1 cellular context compared by ENCODE assay signal in the genomic region with DNA sequence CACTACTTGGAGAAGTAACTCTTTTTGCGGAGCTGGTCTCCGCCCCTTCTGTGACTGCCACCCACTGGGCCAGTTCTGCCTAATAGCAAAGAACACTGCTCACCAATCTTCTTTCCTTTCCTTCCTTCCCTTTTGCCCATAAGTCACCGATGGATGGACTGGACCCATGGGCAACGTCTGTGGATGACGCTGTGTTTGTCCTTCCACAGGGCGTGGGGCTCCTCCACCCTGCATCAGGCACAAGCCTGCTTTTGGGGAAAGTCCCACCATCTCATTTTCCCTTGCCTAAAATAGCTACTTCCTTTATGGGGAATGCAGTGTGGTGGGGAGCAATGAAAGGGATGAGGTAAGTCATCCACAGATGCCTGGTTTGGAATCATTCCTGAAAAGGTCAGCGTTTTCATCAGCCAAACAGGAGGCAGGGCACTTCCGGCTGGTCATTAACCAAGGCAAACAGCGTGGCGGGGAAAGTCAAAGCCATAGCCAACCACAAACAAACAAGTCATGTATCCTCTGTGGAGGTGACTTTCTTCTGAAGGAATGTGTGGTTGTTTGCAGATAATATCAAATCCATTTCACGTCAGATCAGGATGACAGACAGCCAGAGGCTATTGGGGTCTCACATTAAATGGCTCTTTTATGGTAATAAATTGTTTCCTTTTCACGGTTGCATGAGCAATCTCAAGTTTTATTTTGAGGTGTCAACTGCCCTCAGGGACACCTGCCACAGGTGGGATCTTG.
TF ChIP-seq lines count a peak whose summit lies in the region.

No MANE protein-coding gene starts in this region.

TF ChIP-seq in HCT116, 20 proteins besides CTCF, POLR2A, EP300 and RAD21 (continued from another document):
- TF ChIP-seq SP1 (IDR thresholded peaks at IDR 0.05; ENCODE audit: low read depth) (peak; percentile 66), ZNF274 (IDR thresholded peaks at IDR 0.05; ENCODE audit: low read depth, low read length) (no peak)
